Comparison of ENCODE assay signal across 8 cellular contexts in genomic region chr1:115507256-115507589, GRCh38.
DNase-seq lines count a peak whose midpoint lies in the region; TF ChIP-seq lines count a peak whose summit lies in the region.

No MANE protein-coding gene starts in this region.

- TF ChIP-seq CTCF in LNCAP (IDR thresholded peaks at IDR 0.05) = peak; percentile 51

- peak; percentile 3 for DNase-seq in COLO829 (ENCODE audit: low spot score)
- DNase-seq in astrocyte of the hippocampus (ENCODE audit: low read depth, low spot score) = peak; percentile 68
- peak; percentile 38 for DNase-seq in kidney glomerular epithelial cell (lab: John Stamatoyannopoulos, UW)
- no peak for DNase-seq in posterior vena cava (ENCODE audit: low spot score)
- no peak for DNase-seq in effector CD4-positive, alpha-beta T cell
- DNase-seq in occipital lobe (lab: John Stamatoyannopoulos, UW) = no peak
- DNase-seq in activated CD8-positive, alpha-beta memory T cell treated with anti-CD3 and anti-CD28 coated beads for 24 hours = no peak

- intact Hi-C loops in posterior vena cava (cut with DNase I) = no loop called here

Comparison
In these comparisons a context has a peak if more than half of its experiments do, and no peak if none do; other contexts are left out.
1. DNase-seq: peak in COLO829 (single experiment), astrocyte of the hippocampus (single experiment) and kidney glomerular epithelial cell (single experiment); none in posterior vena cava (single experiment), effector CD4-positive, alpha-beta T cell (single experiment), occipital lobe (single experiment) and activated CD8-positive, alpha-beta memory T cell treated with anti-CD3 and anti-CD28 coated beads for 24 hours (single experiment).